In genomic region chr9:34809504-34810186, GRCh38 we compare ENCODE assay signal across 10 cellular contexts.
DNase-seq lines count a peak whose midpoint lies in the region; ATAC-seq and TF ChIP-seq lines count a peak whose summit lies in the region.
"Had no signal": no experiment of that assay in that cellular context is flagged by ENCODE, and none has a peak within 500 bp of the region (broad histone marks: within the 10 kb centered on the region; RNA-seq: fewer than 3 reads in every experiment).

No MANE protein-coding gene starts in this region.

- peak overlapping the region; percentile 56 for H3K4me3 Mint-ChIP-seq in nephron progenitor cell

- no peaks in the 10 kb centered on the region for H3K36me3 ChIP-seq in BJ (ENCODE audit: control insufficient read depth, insufficient read depth, low read length)

- H3K36me3 Mint-ChIP-seq in nephron progenitor cell (ENCODE audit: low read depth): no peaks in the 10 kb centered on the region

- no peak overlapping the region for H3K4me3 ChIP-seq in BJ (ENCODE audit: low read depth, low read length)
- no peak overlapping the region for H3K4me3 ChIP-seq in fibroblast of villous mesenchyme (ENCODE audit: low read depth, low read length)

- H3K27ac Mint-ChIP-seq in nephron progenitor cell: no peak overlapping the region

- POLR2A ChIA-PET in BJ (lab: Charles Lee): interaction anchor here (0.5 kb wide), 1 partner anchor 68 kb away, joined by 7 read pairs; no protein-coding TSS in a partner anchor

- no peak for ATAC-seq in GM18907 (IDR thresholded peaks at IDR 0.05; ENCODE audit: unreplicated experiment)
- ATAC-seq: left colon had no signal

- H3K4me1 Mint-ChIP-seq in nephron progenitor cell: no peaks in the 10 kb centered on the region

- H3K9me3 Mint-ChIP-seq in nephron progenitor cell: peaks cover 46% of the 10 kb centered on the region

- peak; percentile 43 for TF ChIP-seq CTCF in BJ (IDR thresholded peaks at IDR 0.05; ENCODE audit: insufficient read depth, low read depth, low read length)
- peak; percentile 35 for TF ChIP-seq CTCF in fibroblast of villous mesenchyme (IDR thresholded peaks at IDR 0.05; ENCODE audit: insufficient read depth, low read depth, low read length)
- peak; percentile 18 for TF ChIP-seq CTCF in nephron progenitor cell (IDR thresholded peaks at IDR 0.05)

- no peak for DNase-seq in BJ (ENCODE audit: low read depth)
- peak; percentile 31 to 41 for DNase-seq in NOMO-1 (lab: John Stamatoyannopoulos, UW; ENCODE audit: unreplicated experiment in 2 of 2)
- DNase-seq in fibroblast of villous mesenchyme (ENCODE audit: low read depth): peak; percentile 5
- DNase-seq in nephron progenitor cell: peak; percentile 42
- no peak for DNase-seq in activated effector memory CD4-positive, alpha-beta T cell treated with Interleukin-2 at 50 U/mL for 16 hours
- DNase-seq in NCI-H1694 treated with DMSO at 0.1 percent for 48 hours (lab: John Stamatoyannopoulos, UW): no peak
- DNase-seq in dedifferentiated amniotic fluid mesenchymal stem cell (ENCODE audit: extremely low spot score): no peak
- DNase-seq: GOT3 had no signal

- H3K27me3 Mint-ChIP-seq in nephron progenitor cell (ENCODE audit: low read depth, poor library complexity): peaks cover 63% of the 10 kb centered on the region

- CTCF ChIA-PET in BJ (lab: Yijun Ruan, JAX): interaction anchor here (1.2 kb wide), 1 partner anchor 90 kb away, joined by 3 read pairs; no protein-coding TSS in a partner anchor

- peaks cover 17% of the 10 kb centered on the region for H3K27me3 ChIP-seq in BJ (ENCODE audit: control insufficient read depth, insufficient read depth, low read length)

Comparison
In these comparisons a context has a peak if more than half of its experiments do, and no peak if none do; other contexts are left out.
1. DNase-seq: peak in NOMO-1 (2 of 2), fibroblast of villous mesenchyme (single experiment) and nephron progenitor cell (single experiment); none in BJ (single experiment), activated effector memory CD4-positive, alpha-beta T cell treated with Interleukin-2 at 50 U/mL for 16 hours (single experiment), NCI-H1694 treated with DMSO at 0.1 percent for 48 hours (single experiment) and dedifferentiated amniotic fluid mesenchymal stem cell (single experiment).
2. Peak in every context shown above with its lines, with median percentiles within 50 percentile points of each other: CTCF ChIP-seq.